ENCODE assay signal across 11 cellular contexts in genomic region chr21:31184462-31184861, GRCh38.
A peak's percentile ranks its signal among the peaks of the same experiment; 100 is the strongest.
DNase-seq lines count a peak whose midpoint lies in the region; ATAC-seq and TF ChIP-seq lines count a peak whose summit lies in the region.
"Had no signal": no experiment of that assay in that cellular context is flagged by ENCODE, and none has a peak within 500 bp of the region (broad histone marks: within the 10 kb centered on the region; RNA-seq: fewer than 3 reads in every experiment).

No MANE protein-coding gene starts in this region.

- H3K27ac Mint-ChIP-seq in GM23338: no peak overlapping the region
- H3K27ac Mint-ChIP-seq in activated CD4-positive, alpha-beta T cell treated with anti-CD3 and anti-CD28 coated beads for 36 hours: peak overlapping the region; percentile 92
- H3K27ac Mint-ChIP-seq: brain had no signal

- no peaks in the 10 kb centered on the region; the same call in 1 of the 2 replicates for H3K36me3 ChIP-seq in GM23338 (ENCODE audit: insufficient read depth)

- H3K36me3 Mint-ChIP-seq in GM23338 (ENCODE audit: low read depth): peaks cover 10% of the 10 kb centered on the region; the same call in 2 of the 3 replicates
- peaks cover 54% of the 10 kb centered on the region for H3K36me3 Mint-ChIP-seq in activated CD4-positive, alpha-beta T cell treated with anti-CD3 and anti-CD28 coated beads for 36 hours (ENCODE audit: low read depth)

- TF ChIP-seq CTCF in GM23338 (conservative IDR thresholded peaks at IDR 0.05; ENCODE audit: low read depth in 2 of 2): no peak

- no peaks in the 10 kb centered on the region for H3F3A ChIP-seq in GM23338 (replicated peaks; ENCODE audit: low read depth)

- CTCF ChIA-PET in activated CD4-positive, alpha-beta T cell treated with anti-CD3 and anti-CD28 coated beads for 36 hours (lab: Charles Lee): interaction anchor here (0.8 to 1.7 kb wide), 5 partner anchors 9 to 375 kb away, joined by 3 to 8 read pairs (median 4); no protein-coding TSS in a partner anchor

- H3K4me3 ChIP-seq in GM23338: no peak overlapping the region

- DNase-seq in GM23338 (ENCODE audit: low spot score) (no peak), DMS53 (lab: John Stamatoyannopoulos, UW) (no peak), NCI-H146 (lab: John Stamatoyannopoulos, UW) (no peak)
- peak; percentile 90 for DNase-seq in activated CD4-positive, alpha-beta T cell treated with anti-CD3 and anti-CD28 coated beads for 36 hours
- DNase-seq in activated naive CD4-positive, alpha-beta T cell treated with anti-CD3 and anti-CD28 coated beads, Interleukin-2, amount 50 U/mL, for 16 hours: peak; percentile 80
- peak; percentile 67 to 71 for DNase-seq in stimulated activated CD4-positive, alpha-beta T cell treated with anti-CD3 and anti-CD28 coated beads, Interleukin-4, amount 100 ng/mL, for 48 hours (ENCODE audit: low read depth in 2 of 2)
- DNase-seq: IMR-90 had no signal

- POLR2A ChIA-PET in activated CD4-positive, alpha-beta T cell treated with anti-CD3 and anti-CD28 coated beads for 36 hours (lab: Charles Lee): interaction anchor here (0.6 to 1.4 kb wide), 6 partner anchors 9 to 374 kb away, joined by 3 to 8 read pairs (median 4); no protein-coding TSS in a partner anchor

- no peak overlapping the region for H3K4me2 ChIP-seq in GM23338

- H3K4me1 Mint-ChIP-seq in GM23338: peaks cover 18% of the 10 kb centered on the region
- peaks cover 77% of the 10 kb centered on the region for H3K4me1 Mint-ChIP-seq in activated CD4-positive, alpha-beta T cell treated with anti-CD3 and anti-CD28 coated beads for 36 hours
- H3K4me1 Mint-ChIP-seq: brain had no signal

- H2AFZ ChIP-seq in GM23338: no peak overlapping the region

- no peaks in the 10 kb centered on the region for H3K9me2 ChIP-seq in GM23338 (ENCODE audit: insufficient read depth)

- no peaks in the 10 kb centered on the region for H3K27me3 ChIP-seq in GM23338 (ENCODE audit: insufficient read depth)

- H3K79me2 ChIP-seq in GM23338 (replicated peaks; ENCODE audit: insufficient read depth): no peaks in the 10 kb centered on the region

- intact Hi-C loops in activated CD4-positive, alpha-beta T cell treated with anti-CD3 and anti-CD28 coated beads for 36 hours (cut with DNase I, micrococcal nuclease): loop anchor here (1.0 to 5.0 kb wide), 4 partner anchors 11 to 473 kb away; partner anchors contain the start of genes KRTAP21-3 (in 1 of the 2) and SOD1 (in 1 of the 2)

- no peaks in the 10 kb centered on the region for H3K27me3 Mint-ChIP-seq in GM23338 (ENCODE audit: insufficient read depth, low read depth, poor library complexity)
- no peaks in the 10 kb centered on the region for H3K27me3 Mint-ChIP-seq in activated CD4-positive, alpha-beta T cell treated with anti-CD3 and anti-CD28 coated beads for 36 hours
- H3K27me3 Mint-ChIP-seq: brain had no signal

- ATAC-seq in GM23338 (no peak), HG03025 (IDR thresholded peaks at IDR 0.05; ENCODE audit: low FRiP score, unreplicated experiment) (no peak), GM18517 (IDR thresholded peaks at IDR 0.05; ENCODE audit: unreplicated experiment) (no peak)
- peak; percentile 50 for ATAC-seq in activated CD4-positive, alpha-beta T cell treated with anti-CD3 and anti-CD28 coated beads for 36 hours

- no peaks in the 10 kb centered on the region for H4K20me1 ChIP-seq in GM23338 (replicated peaks; ENCODE audit: insufficient read depth)

- 0 out of 2 replicates have a peak overlapping the region, but pooled peaks have one; percentile 17 for H3K27ac ChIP-seq in GM23338 (ENCODE audit: low read depth)

- no peaks in the 10 kb centered on the region for H3K9me3 Mint-ChIP-seq in GM23338
- no peaks in the 10 kb centered on the region for H3K9me3 Mint-ChIP-seq in activated CD4-positive, alpha-beta T cell treated with anti-CD3 and anti-CD28 coated beads for 36 hours (ENCODE audit: low read depth)
- H3K9me3 Mint-ChIP-seq: brain had no signal

- peaks cover 12% of the 10 kb centered on the region; the same call in 1 of the 2 replicates for H3K4me1 ChIP-seq in GM23338 (ENCODE audit: insufficient read depth)

- no peak overlapping the region for H3K4me3 Mint-ChIP-seq in GM23338
- peak overlapping the region; percentile 65 for H3K4me3 Mint-ChIP-seq in activated CD4-positive, alpha-beta T cell treated with anti-CD3 and anti-CD28 coated beads for 36 hours
- H3K4me3 Mint-ChIP-seq: brain, CD14-positive monocyte had no signal

TF ChIP-seq in GM23338, 12 proteins besides CTCF, POLR2A, EP300 and RAD21 (continues in another document):
- no peak for TF ChIP-seq EZH2 (IDR thresholded peaks at IDR 0.05; ENCODE audit: low read depth, unreplicated experiment)
- TF ChIP-seq NANOG (IDR thresholded peaks at IDR 0.05; ENCODE audit: borderline replicate concordance): no peak
- no peak for TF ChIP-seq ZNF114 (CRISPR knock-in tag; IDR thresholded peaks at IDR 0.05)
- no peak for TF ChIP-seq ZNF331 (CRISPR knock-in tag; IDR thresholded peaks at IDR 0.05; ENCODE audit: low read depth)
- TF ChIP-seq POLR2AphosphoS5 (IDR thresholded peaks at IDR 0.05; ENCODE audit: low read depth): no peak
- TF ChIP-seq ZNF462 (CRISPR knock-in tag; IDR thresholded peaks at IDR 0.05): no peak
- no peak for TF ChIP-seq CREB1 (CRISPR knock-in tag; IDR thresholded peaks at IDR 0.05; ENCODE audit: low read depth)

Comparison
In these comparisons a context has a peak if more than half of its experiments do, and no peak if none do; other contexts are left out.
1. DNase-seq: peak in activated CD4-positive, alpha-beta T cell treated with anti-CD3 and anti-CD28 coated beads for 36 hours (single experiment), activated naive CD4-positive, alpha-beta T cell treated with anti-CD3 and anti-CD28 coated beads, Interleukin-2, amount 50 U/mL, for 16 hours (single experiment) and stimulated activated CD4-positive, alpha-beta T cell treated with anti-CD3 and anti-CD28 coated beads, Interleukin-4, amount 100 ng/mL, for 48 hours (2 of 2); none in GM23338 (single experiment), DMS53 (single experiment) and NCI-H146 (single experiment).